14 cellular contexts compared by ENCODE assay signal in the genomic region with DNA sequence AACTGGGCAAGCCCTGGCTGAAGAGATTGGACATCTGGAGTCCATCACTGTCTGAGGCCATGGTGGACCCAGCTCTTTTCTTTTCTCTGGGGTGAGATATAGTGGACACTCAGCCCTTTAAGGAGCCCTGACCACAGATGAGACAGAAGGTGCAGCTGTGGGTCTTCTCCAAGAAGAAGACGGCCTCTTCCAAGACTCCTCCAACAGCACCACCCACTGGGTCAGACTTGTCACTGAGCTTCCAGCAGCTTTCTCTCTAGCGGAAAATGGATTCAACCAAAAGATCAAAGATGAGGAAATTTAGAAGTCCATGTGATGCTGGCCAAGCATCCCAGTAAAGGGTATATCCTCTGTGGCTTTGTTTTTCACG. TPM values are rescaled to one million over a fixed set of nuclear protein-coding genes. Genes with fewer than 3 reads are reported as not detected.
DNase-seq lines count a peak whose midpoint lies in the region; ATAC-seq and TF ChIP-seq lines count a peak whose summit lies in the region.
"Had no signal": no experiment of that assay in that cellular context is flagged by ENCODE, and none has a peak within 500 bp of the region (broad histone marks: within the 10 kb centered on the region; RNA-seq: fewer than 3 reads in every experiment).

No MANE protein-coding gene starts in this region.

- no peak for TF ChIP-seq EP300 in gastroesophageal sphincter (IDR thresholded peaks at IDR 0.05)

- H3K9me3 ChIP-seq in adipocyte (ENCODE audit: control insufficient read depth, low read length) (no peaks in the 10 kb centered on the region), gastroesophageal sphincter (no peaks in the 10 kb centered on the region), smooth muscle cell (replicated peaks; ENCODE audit: low read depth) (no peaks in the 10 kb centered on the region)

- no peaks in the 10 kb centered on the region for H3K79me2 ChIP-seq in smooth muscle cell (ENCODE audit: low read depth)

- no peaks in the 10 kb centered on the region for H3F3A ChIP-seq in smooth muscle cell (ENCODE audit: low read depth)

- 0 out of 2 replicates have a peak, but pooled peaks have one; percentile 4 for TF ChIP-seq CTCF in GM12875 (IDR thresholded peaks at IDR 0.05; ENCODE audit: borderline replicate concordance, insufficient read depth, low read depth, low read length)
- TF ChIP-seq CTCF in gastroesophageal sphincter (IDR thresholded peaks at IDR 0.05) = peak in 3 of 4 experiments; percentile 27 to 40 (median 29)
- TF ChIP-seq CTCF in smooth muscle cell (IDR thresholded peaks at IDR 0.05; ENCODE audit: borderline replicate concordance, insufficient read depth, poor library complexity, severe bottlenecking) = peak; percentile 13
- TF ChIP-seq CTCF in endothelial cell (IDR thresholded peaks at IDR 0.05; ENCODE audit: unreplicated experiment) = no peak

- H4K20me1 ChIP-seq in smooth muscle cell (ENCODE audit: low read depth) = no peaks in the 10 kb centered on the region

- H3K4me1 Mint-ChIP-seq in endothelial cell (ENCODE audit: unreplicated experiment) = no peaks in the 10 kb centered on the region
- H3K4me1 Mint-ChIP-seq: activated naive CD8-positive, alpha-beta T cell treated with anti-CD3 and anti-CD28 coated beads for 36 hours had no signal

- H3K27ac Mint-ChIP-seq in endothelial cell (ENCODE audit: unreplicated experiment) = no peak overlapping the region
- H3K27ac Mint-ChIP-seq: activated naive CD8-positive, alpha-beta T cell treated with anti-CD3 and anti-CD28 coated beads for 36 hours had no signal

- H3K4me3 Mint-ChIP-seq in endothelial cell (ENCODE audit: unreplicated experiment) = no peak overlapping the region
- H3K4me3 Mint-ChIP-seq: activated naive CD8-positive, alpha-beta T cell treated with anti-CD3 and anti-CD28 coated beads for 36 hours had no signal

- no peak for TF ChIP-seq POLR2A in gastroesophageal sphincter (IDR thresholded peaks at IDR 0.05)

- no peaks in the 10 kb centered on the region for H3K9me3 Mint-ChIP-seq in endothelial cell (ENCODE audit: unreplicated experiment)

- H3K27me3 ChIP-seq in adipocyte (replicated peaks; ENCODE audit: control insufficient read depth, insufficient read depth, low read length) = no peaks in the 10 kb centered on the region
- no peaks in the 10 kb centered on the region for H3K27me3 ChIP-seq in gastroesophageal sphincter
- H3K27me3 ChIP-seq in smooth muscle cell (ENCODE audit: low read depth) = no peaks in the 10 kb centered on the region

- H3K27me3 Mint-ChIP-seq in endothelial cell (ENCODE audit: unreplicated experiment) = peaks cover 2% of the 10 kb centered on the region

- no peak overlapping the region for H2AFZ ChIP-seq in smooth muscle cell (ENCODE audit: low read depth)

- H3K9ac ChIP-seq in adipocyte (ENCODE audit: low read length) (peak overlapping the region; percentile 81), smooth muscle cell (ENCODE audit: low read depth) (no peak overlapping the region)

- DNase-seq in adipocyte (ENCODE audit: low read depth) (no peak), smooth muscle cell (lab: John Stamatoyannopoulos, UW; ENCODE audit: unreplicated experiment) (no peak), SKM-1 (lab: John Stamatoyannopoulos, UW; ENCODE audit: unreplicated experiment) (no peak), endothelial cell (ENCODE audit: low spot score) (no peak), NCI-H187 treated with DMSO at 0.1 percent for 48 hours (lab: John Stamatoyannopoulos, UW) (no peak)
- DNase-seq: activated naive CD8-positive, alpha-beta T cell treated with anti-CD3 and anti-CD28 coated beads for 36 hours; GDM1; heart right ventricle; NCI-H1092 treated with DMSO at 0.1 percent for 48 hours; NCI-H510A had no signal

- H3K4me1 ChIP-seq in adipocyte (ENCODE audit: control insufficient read depth, insufficient read depth, low read length) (peaks cover 82% of the 10 kb centered on the region), gastroesophageal sphincter (peaks cover 0 to 18% (median 3%) of the 10 kb centered on the region in 3 donors), smooth muscle cell (ENCODE audit: low read depth) (no peaks in the 10 kb centered on the region)

- peaks cover 38% of the 10 kb centered on the region for H3K36me3 ChIP-seq in adipocyte (ENCODE audit: control insufficient read depth, insufficient read depth, low read length, severe bottlenecking)
- no peaks in the 10 kb centered on the region for H3K36me3 ChIP-seq in gastroesophageal sphincter
- no peaks in the 10 kb centered on the region for H3K36me3 ChIP-seq in smooth muscle cell (ENCODE audit: low read depth)
- H3K36me3 ChIP-seq: heart right ventricle had no signal

- H3K27ac ChIP-seq in gastroesophageal sphincter (peak overlapping the region in 3 of 4 donors; percentile 16 to 51 (median 37)), smooth muscle cell (ENCODE audit: low read depth) (no peak overlapping the region)
- H3K27ac ChIP-seq: C4-2B, heart right ventricle had no signal

- 50% methylated on average over 1 of the region's 3 CpGs; no CpG with 5 or more reads in 1 of the 2 donors for WGBS in gastroesophageal sphincter (ENCODE audit: low coverage in 1 of 2), 2 donors
- WGBS in smooth muscle cell (ENCODE audit: low lambda C conversion rate) = 75% methylated on average over 3 of the region's 3 CpGs

- H3K4me2 ChIP-seq in smooth muscle cell = no peak overlapping the region

- ATAC-seq in gastroesophageal sphincter = peak; percentile 39
- no peak for ATAC-seq in GM21390 (IDR thresholded peaks at IDR 0.05; ENCODE audit: unreplicated experiment)

- H3K36me3 Mint-ChIP-seq in endothelial cell (ENCODE audit: low read depth, unreplicated experiment) = no peaks in the 10 kb centered on the region
- H3K36me3 Mint-ChIP-seq: activated naive CD8-positive, alpha-beta T cell treated with anti-CD3 and anti-CD28 coated beads for 36 hours had no signal

- no peak overlapping the region for H3K4me3 ChIP-seq in GM12875 (ENCODE audit: low read depth, low read length)
- H3K4me3 ChIP-seq in adipocyte (ENCODE audit: low read length) = peak overlapping the region; percentile 56
- no peak overlapping the region for H3K4me3 ChIP-seq in gastroesophageal sphincter
- H3K4me3 ChIP-seq in smooth muscle cell = no peak overlapping the region
- H3K4me3 ChIP-seq: heart right ventricle had no signal

RNA-seq across cellular contexts. Expression of gene TWIST2, which starts 27.3 kb away (rescaled TPM):
- total RNA-seq in gastroesophageal sphincter (10 to 100 TPM; 17.7 to 69.6 (median 45.2) TPM), smooth muscle cell (0.18 and 2.4 TPM in 2 replicates), endothelial cell (ENCODE audit: unreplicated experiment) (not detected)
- 1.0 and 1.7 TPM in 2 replicates for polyA plus RNA-seq in smooth muscle cell
- total RNA-seq: activated naive CD8-positive, alpha-beta T cell treated with anti-CD3 and anti-CD28 coated beads for 36 hours had no signal
